16 cellular contexts compared by ENCODE assay signal in the genomic region with DNA sequence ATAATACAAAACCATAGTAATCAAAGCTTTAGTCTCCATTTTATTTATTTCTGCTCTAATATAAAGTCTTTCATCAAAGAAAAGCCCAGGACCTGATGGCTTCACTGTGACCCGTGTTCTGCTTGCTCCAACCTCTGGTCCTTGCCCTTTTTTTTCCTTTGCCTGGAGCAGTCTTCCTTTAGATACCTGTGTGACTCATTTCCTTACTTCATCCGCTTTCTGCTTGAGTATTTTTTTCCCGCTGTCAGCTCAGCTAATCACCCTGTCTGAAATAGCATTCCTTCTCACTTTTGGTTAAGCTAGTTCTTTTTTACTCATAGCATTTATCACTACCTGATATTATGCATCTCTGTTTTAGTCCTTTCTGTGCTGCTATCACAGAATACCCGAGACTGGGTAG.
"Had no signal": no experiment of that assay in that cellular context is flagged by ENCODE, and none has a peak within 500 bp of the region (broad histone marks: within the 10 kb centered on the region; RNA-seq: fewer than 3 reads in every experiment).

No MANE protein-coding gene starts in this region.

- H3K27me3 ChIP-seq: gastrocnemius medialis, left lung, right atrium auricular region, transverse colon had no signal

- H3K4me1 ChIP-seq: gastrocnemius medialis, left lung, right atrium auricular region, transverse colon had no signal

- H3K27ac ChIP-seq: gastrocnemius medialis, left lung, right atrium auricular region, transverse colon had no signal

- H3K36me3 ChIP-seq: gastrocnemius medialis, left lung, right atrium auricular region, transverse colon had no signal

- H3K9me3 ChIP-seq: gastrocnemius medialis had no signal

- DNase-seq: activated CD4-positive, alpha-beta T cell treated with anti-CD3 and anti-CD28 coated beads, Interleukin-2, amount 10 ng/mL, durations not matched to agents 7 days and 5 days; activated CD4-positive, CD25-positive, alpha-beta regulatory T cell; activated CD8-positive, alpha-beta T cell treated with anti-CD3 and anti-CD28 coated beads, Interleukin-2, amount 10 ng/mL, durations not matched to agents 7 days and 5 days; activated naive CD4-positive, alpha-beta T cell treated with anti-CD3 and anti-CD28 coated beads, Interleukin-2, amount 10 ng/mL, durations not matched to agents 7 days and 5 days; activated naive CD8-positive, alpha-beta T cell treated with anti-CD3 and anti-CD28 coated beads, Interleukin-2, amount 50 U/mL, for 24 hours; activated T-cell treated with anti-CD3 and anti-CD28 coated beads, Interleukin-2, amount 50 U/mL, for 24 hours; anterior cingulate cortex; gastrocnemius medialis; kidney; left lung; stimulated activated CD4-positive, alpha-beta T cell treated with anti-CD3 and anti-CD28 coated beads, Interleukin-12 subunit alpha, Interleukin-12 subunit beta, amount 100 ng/mL, for 4 hours; stimulated activated CD4-positive, alpha-beta T cell treated with anti-CD3 and anti-CD28 coated beads, Interleukin-1b, Interleukin-23, amount 100 ng/mL, for 48 hours; T-helper 1 cell; T-helper 9 cell; transverse colon had no signal

- FAIRE-seq: kidney had no signal

- H3K4me3 ChIP-seq: gastrocnemius medialis, left lung, right atrium auricular region, transverse colon had no signal

- ATAC-seq: activated CD8-positive, alpha-beta T cell treated with anti-CD3 and anti-CD28 coated beads, Interleukin-2, amount 10 ng/mL, durations not matched to agents 7 days and 5 days; activated naive CD8-positive, alpha-beta T cell treated with anti-CD3 and anti-CD28 coated beads, Interleukin-2, amount 50 U/mL, for 24 hours; gastrocnemius medialis; left lung had no signal
